ENCODE assay signal across 8 cellular contexts in the genomic region with DNA sequence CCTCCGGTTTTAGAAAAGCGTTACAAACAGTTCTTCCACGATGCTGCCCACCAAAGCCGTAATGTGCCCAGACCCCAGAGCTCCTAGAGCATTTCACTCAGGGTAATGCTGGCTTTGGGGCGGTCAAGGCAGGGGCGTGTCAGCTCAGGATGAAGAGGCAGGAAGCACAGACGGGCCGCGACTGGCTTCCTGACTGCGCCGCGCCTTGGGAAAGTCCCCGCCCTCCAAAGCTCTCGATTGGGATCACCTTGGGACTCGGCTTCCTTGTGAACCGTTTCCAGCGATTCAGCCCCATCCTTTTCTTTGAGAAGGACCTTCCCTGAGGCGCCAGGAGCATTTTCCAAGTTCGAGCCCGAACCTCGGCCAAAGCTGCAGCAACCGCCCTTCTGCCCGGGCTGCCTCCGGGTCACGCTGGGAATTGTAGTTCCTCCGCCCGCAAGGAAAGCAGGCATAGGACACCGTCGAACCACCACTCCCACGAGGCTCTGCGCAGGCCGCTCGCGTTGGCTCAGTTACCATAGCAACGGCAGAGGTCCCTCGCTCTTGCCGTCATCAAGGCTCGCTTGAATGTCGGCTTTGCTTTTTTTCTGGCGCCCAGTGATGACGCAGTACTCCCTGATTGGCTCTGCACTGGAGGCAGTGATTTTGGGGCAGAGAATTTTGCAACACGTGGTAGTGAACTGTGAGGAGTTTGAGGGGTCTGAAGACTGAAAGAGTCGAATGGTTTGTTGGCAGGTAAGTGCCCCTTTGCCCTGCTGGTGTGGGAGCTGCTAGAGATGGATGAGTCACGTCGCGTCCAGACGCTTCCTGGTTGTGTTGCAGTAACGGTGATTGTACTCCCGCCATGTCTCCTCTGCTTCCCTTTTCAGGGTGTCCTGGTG. TPM values are rescaled to one million over a fixed set of nuclear protein-coding genes. Genes with fewer than 3 reads are reported as not detected.
DNase-seq lines count a peak whose midpoint lies in the region; ATAC-seq and TF ChIP-seq lines count a peak whose summit lies in the region.

A gene with protein sequence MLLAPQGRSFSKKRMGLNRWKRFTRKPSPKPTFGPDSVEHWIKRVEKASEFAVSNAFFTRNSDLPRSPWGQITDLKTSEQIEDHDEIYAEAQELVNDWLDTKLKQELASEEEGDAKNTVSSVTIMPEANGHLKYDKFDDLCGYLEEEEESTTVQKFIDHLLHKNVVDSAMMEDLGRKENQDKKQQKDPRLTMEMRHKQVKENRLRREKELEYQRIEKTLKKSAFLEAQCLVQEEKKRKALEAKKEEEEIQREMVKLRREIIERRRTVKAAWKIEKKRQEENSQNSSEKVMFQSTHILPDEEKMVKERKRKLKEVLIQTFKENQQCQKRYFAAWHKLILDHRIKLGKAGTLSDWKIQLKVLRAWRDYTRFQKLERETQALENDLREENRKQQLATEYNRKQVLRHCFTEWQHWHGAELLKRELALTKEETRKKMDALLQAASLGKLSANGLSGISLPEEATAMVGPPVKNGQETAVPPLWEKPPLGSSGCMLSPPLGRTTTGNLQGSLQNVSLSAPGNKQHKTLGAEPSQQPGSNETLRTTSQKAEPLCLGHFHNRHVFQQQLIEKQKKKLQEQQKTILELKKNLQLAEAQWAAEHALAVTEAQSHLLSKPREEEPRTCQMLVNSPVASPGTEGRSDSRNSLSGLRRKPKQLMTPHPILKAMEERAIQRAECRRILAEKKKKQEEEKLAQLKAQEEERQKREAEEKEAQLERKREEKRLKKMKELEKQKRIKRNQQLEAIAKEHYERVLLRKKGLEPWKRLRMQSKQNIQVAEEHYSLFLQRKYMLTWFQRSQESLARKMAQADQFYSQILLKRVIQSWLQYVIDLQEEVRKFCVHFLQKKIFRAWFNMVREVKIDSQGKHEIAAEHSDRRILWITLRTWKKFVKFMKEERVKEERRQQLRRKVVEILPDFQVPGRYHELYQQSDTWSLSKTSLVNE (minus strand): TSS at position 397 of the 881 bp plus-strand sequence. CDS start 60 bp downstream, at position 337.
A gene (plus strand): TSS at position 608 of the 881 bp plus-strand sequence. CDS start 8,521 bp downstream, outside the sequence.

- peak; percentile 99 for DNase-seq in DMS53 (lab: John Stamatoyannopoulos, UW)
- DNase-seq in Jurkat, Clone E6-1 (ENCODE audit: low read depth, low spot score): peak; percentile 98
- peak; percentile 99 for DNase-seq in PC-3
- peak; percentile 95 for DNase-seq in activated T-cell treated with anti-CD3 and anti-CD28 coated beads, Interleukin-2, amount 50 U/mL, for 24 hours
- peak; percentile 98 to 99 for DNase-seq in stimulated activated CD8-positive, alpha-beta memory T cell treated with anti-CD3 and anti-CD28 coated beads, Interleukin-4, amount 100 ng/mL, for 4 hours (ENCODE audit: low read depth in 2 of 2, low spot score in 1 of 2)

- intact Hi-C loops in PC-3 (cut with micrococcal nuclease): loop anchor here (2.0 to 5.0 kb wide), 3 partner anchors 109 to 309 kb away; a partner anchor contains a TSS

- peaks cover 44% of the 10 kb centered on the region for H3K4me1 Mint-ChIP-seq in activated T-cell treated with anti-CD3 and anti-CD28 coated beads, Interleukin-2, amount 50 U/mL, for 24 hours (ENCODE audit: low read depth)

- H3K9me3 ChIP-seq in PC-3 (ENCODE audit: low read length): no peaks in the 10 kb centered on the region
- H3K9me3 ChIP-seq in esophagus (ENCODE audit: control insufficient read depth in 2 of 2, insufficient read depth in 1 of 2, low read depth in 1 of 2, low read length in 1 of 2): no peaks in the 10 kb centered on the region
- H3K9me3 ChIP-seq in mucosa of rectum (ENCODE audit: control insufficient read depth in 2 of 2, low read length in 2 of 2): no peaks in the 10 kb centered on the region

- peak within 1 kb of the TSS; percentile 71 for H3K27ac ChIP-seq in PC-3 (ENCODE audit: low read length)
- H3K27ac ChIP-seq in esophagus (ENCODE audit: low read depth in 2 of 2, low read length in 1 of 2): peak within 1 kb of the TSS; percentile 89 to 93
- peak within 1 kb of the TSS; percentile 91 to 93 for H3K27ac ChIP-seq in mucosa of rectum (ENCODE audit: low read depth in 2 of 2, low read length in 2 of 2)

- ATAC-seq in GM21717 (IDR thresholded peaks at IDR 0.05; ENCODE audit: unreplicated experiment): peak; percentile 98
- peak; percentile 98 for ATAC-seq in PC-3

- POLR2A ChIA-PET in PC-3 (lab: Charles Lee; ENCODE audit: unreplicated experiment): no interaction called here

- no peaks in the 10 kb centered on the region for H4K20me1 ChIP-seq in PC-3 (ENCODE audit: low read length)

- peaks cover 51% of the 10 kb centered on the region for H3K36me3 Mint-ChIP-seq in activated T-cell treated with anti-CD3 and anti-CD28 coated beads, Interleukin-2, amount 50 U/mL, for 24 hours (ENCODE audit: low read depth)

- WGBS in esophagus, 2 donors: 0% methylated on average over 49 of the region's 49 CpGs

- peaks cover 48% of the 10 kb centered on the region for H3K79me2 ChIP-seq in PC-3 (ENCODE audit: low read length)

- CTCF ChIA-PET in PC-3 (lab: Charles Lee): interaction anchor here (0.6 kb wide), 1 partner anchor 1442 kb away, joined by 4 read pairs; no protein-coding TSS in a partner anchor

- no peaks in the 10 kb centered on the region for H3K27me3 ChIP-seq in PC-3 (ENCODE audit: low read length)
- no peaks in the 10 kb centered on the region for H3K27me3 ChIP-seq in esophagus (ENCODE audit: control insufficient read depth in 1 of 2, insufficient read depth in 2 of 2, low read length in 2 of 2)
- H3K27me3 ChIP-seq in mucosa of rectum (ENCODE audit: control insufficient read depth in 2 of 2, insufficient read depth in 2 of 2, low read length in 2 of 2): no peaks in the 10 kb centered on the region

- H3K9me2 ChIP-seq in PC-3 (replicated peaks; ENCODE audit: low read length): no peaks in the 10 kb centered on the region

- H3K36me3 ChIP-seq in PC-3 (ENCODE audit: low read depth, low read length): peaks cover 8% of the 10 kb centered on the region; the same call in 1 of the 2 replicates
- no peaks in the 10 kb centered on the region for H3K36me3 ChIP-seq in esophagus (ENCODE audit: control insufficient read depth in 2 of 2, insufficient read depth in 2 of 2, low read length in 1 of 2)
- H3K36me3 ChIP-seq in mucosa of rectum (ENCODE audit: control insufficient read depth in 2 of 2, insufficient read depth in 2 of 2, low read length in 2 of 2): no peaks in the 10 kb centered on the region

- BruUV-seq in PC-3 (replicated peaks; lab: Mats Ljungman, UMichigan): TSS peak; percentile 76

- H3K9ac ChIP-seq in PC-3 (ENCODE audit: low read length) (peak within 1 kb of the TSS; percentile 85), mucosa of rectum (ENCODE audit: low read depth in 1 of 2, low read length in 2 of 2) (peak within 1 kb of the TSS; percentile 81 to 83)

- H3K4me3 ChIP-seq in Jurkat, Clone E6-1 (ENCODE audit: low read length): peak within 1 kb of the TSS; percentile 84
- H3K4me3 ChIP-seq in PC-3 (ENCODE audit: low read length) (peak within 1 kb of the TSS; percentile 76), esophagus (ENCODE audit: low read depth in 1 of 2, low read length in 2 of 2) (peak within 1 kb of the TSS; percentile 67 to 85), mucosa of rectum (ENCODE audit: low read length in 2 of 2) (peak within 1 kb of the TSS; percentile 99 to 100)

- H3K4me2 ChIP-seq in PC-3 (ENCODE audit: low read length): peak within 1 kb of the TSS; percentile 96

- peak within 1 kb of the TSS; percentile 99 for H3K27ac Mint-ChIP-seq in activated T-cell treated with anti-CD3 and anti-CD28 coated beads, Interleukin-2, amount 50 U/mL, for 24 hours

- H3K9me3 Mint-ChIP-seq in activated T-cell treated with anti-CD3 and anti-CD28 coated beads, Interleukin-2, amount 50 U/mL, for 24 hours: no peaks in the 10 kb centered on the region

- no peaks in the 10 kb centered on the region for H3K27me3 Mint-ChIP-seq in activated T-cell treated with anti-CD3 and anti-CD28 coated beads, Interleukin-2, amount 50 U/mL, for 24 hours

- peak within 1 kb of the TSS; percentile 95 for H3K4me3 Mint-ChIP-seq in activated T-cell treated with anti-CD3 and anti-CD28 coated beads, Interleukin-2, amount 50 U/mL, for 24 hours

- no peak for TF ChIP-seq CTCF in PC-3 (conservative IDR thresholded peaks at IDR 0.05; ENCODE audit: low read depth, low read length)

- H3F3A ChIP-seq in PC-3 (ENCODE audit: low read length, unreplicated experiment): no peaks in the 10 kb centered on the region

- H3K4me1 ChIP-seq in PC-3 (ENCODE audit: insufficient read depth, low read length): peaks cover 21% of the 10 kb centered on the region
- H3K4me1 ChIP-seq in esophagus (ENCODE audit: control insufficient read depth in 2 of 2, insufficient read depth in 2 of 2, low read length in 1 of 2): no peaks in the 10 kb centered on the region
- peaks cover 3 to 12% of the 10 kb centered on the region in 2 donors for H3K4me1 ChIP-seq in mucosa of rectum (ENCODE audit: control insufficient read depth in 2 of 2, insufficient read depth in 2 of 2, low read length in 2 of 2)

- peak within 1 kb of the TSS; percentile 97 for H2AFZ ChIP-seq in PC-3 (ENCODE audit: low read length)

RNA-seq across cellular contexts. Expression of the first gene that starts in this region (rescaled TPM):
- 3.0 TPM for polyA plus RNA-seq in Jurkat, Clone E6-1 (2012; ENCODE audit: insufficient read depth, insufficient read length)
- 1.3 and 1.7 TPM in 2 replicates for total RNA-seq in PC-3 (2014; rRNA removed)
- 1 to 10 TPM; 1.0 to 2.9 TPM for polyA plus RNA-seq in esophagus

RNA-seq across cellular contexts. Expression of the second gene that starts in this region (rescaled TPM):
- 25.8 TPM for polyA plus RNA-seq in Jurkat, Clone E6-1 (2012; ENCODE audit: insufficient read depth, insufficient read length)
- total RNA-seq in PC-3 (2014; rRNA removed): 35.0 and 38.0 TPM in 2 replicates
- 1 to 10 TPM; 4.6 to 6.3 TPM for polyA plus RNA-seq in esophagus

Comparison
In these comparisons a context has a peak if more than half of its experiments do, and no peak if none do; other contexts are left out.
1. Peak in every context shown above with its lines: DNase-seq, ATAC-seq, H3K4me3 ChIP-seq and H3K27ac ChIP-seq.